Comparison of ENCODE assay signal across 8 cellular contexts in genomic region chr21:41767606-41768370, GRCh38. TPM values are rescaled to one million over a fixed set of nuclear protein-coding genes. Genes with fewer than 3 reads are reported as not detected.
DNase-seq lines count a peak whose midpoint lies in the region; ATAC-seq and TF ChIP-seq lines count a peak whose summit lies in the region.

No MANE protein-coding gene starts in this region.

- H2AFZ ChIP-seq in hepatocyte, result no peak overlapping the region

- peak overlapping the region; percentile 80 for H3K4me3 Mint-ChIP-seq in activated T-cell treated with anti-CD3 and anti-CD28 coated beads, Interleukin-2, amount 50 U/mL, for 4 hours
- peak overlapping the region; percentile 84 for H3K4me3 Mint-ChIP-seq in T-helper 17 cell

- intact Hi-C loops in stomach (cut with DNase I; ENCODE audit: low total_unique reads), result no loop called here

- WGBS in hepatocyte (ENCODE audit: low lambda C conversion rate, missing lambda C conversion rate), result 5% methylated on average over 25 of the region's 25 CpGs
- 3 to 5% (median 4%) methylated on average over 25 of the region's 25 CpGs for WGBS in stomach, 5 donors

- no peak for DNase-seq in activated T-cell treated with anti-CD3 and anti-CD28 coated beads, Interleukin-2, amount 50 U/mL, for 4 hours
- no peak for DNase-seq in activated T-cell treated with anti-CD3 and anti-CD28 coated beads for 4 hours
- DNase-seq in T-helper 17 cell, result no peak
- peak; percentile 49 for DNase-seq in hepatocyte (ENCODE audit: low spot score)
- DNase-seq in stomach, result no peak
- DNase-seq in D341Med (ENCODE audit: low spot score), result no peak

- H3K36me3 ChIP-seq in hepatocyte (replicated peaks; ENCODE audit: insufficient read depth, low read depth) (no peaks in the 10 kb centered on the region), stomach (no peaks in the 10 kb centered on the region)

- H3K27me3 ChIP-seq in hepatocyte (peaks cover 17% of the 10 kb centered on the region), stomach (peaks cover 7 to 100% (median 44%) of the 10 kb centered on the region in 3 donors)

- H3K27me3 Mint-ChIP-seq in activated T-cell treated with anti-CD3 and anti-CD28 coated beads, Interleukin-2, amount 50 U/mL, for 4 hours (ENCODE audit: low read depth), result peaks cover 71% of the 10 kb centered on the region
- peaks cover 87% of the 10 kb centered on the region for H3K27me3 Mint-ChIP-seq in T-helper 17 cell

- no peak for TF ChIP-seq POLR2A in stomach (IDR thresholded peaks at IDR 0.05)

- H3K36me3 Mint-ChIP-seq in activated T-cell treated with anti-CD3 and anti-CD28 coated beads, Interleukin-2, amount 50 U/mL, for 4 hours (ENCODE audit: insufficient read depth), result no peaks in the 10 kb centered on the region
- no peaks in the 10 kb centered on the region for H3K36me3 Mint-ChIP-seq in T-helper 17 cell (ENCODE audit: low read depth)

- no peaks in the 10 kb centered on the region for H3K9me3 Mint-ChIP-seq in activated T-cell treated with anti-CD3 and anti-CD28 coated beads, Interleukin-2, amount 50 U/mL, for 4 hours

- H3K79me2 ChIP-seq in hepatocyte, result peaks cover 40% of the 10 kb centered on the region

- TF ChIP-seq CTCF in hepatocyte (IDR thresholded peaks at IDR 0.05; ENCODE audit: poor library complexity), result no peak
- TF ChIP-seq CTCF in stomach (IDR thresholded peaks at IDR 0.05), result no peak

- peak overlapping the region; percentile 70 for H3K4me2 ChIP-seq in hepatocyte

- H3K27ac Mint-ChIP-seq in T-helper 17 cell, result peak overlapping the region; percentile 45

- H3K4me1 ChIP-seq in hepatocyte (ENCODE audit: insufficient read depth), result peaks cover 19% of the 10 kb centered on the region
- peaks cover 31 to 56% (median 47%) of the 10 kb centered on the region in 4 donors for H3K4me1 ChIP-seq in stomach

- peak overlapping the region; percentile 11 for H3K4me3 ChIP-seq in hepatocyte
- peak overlapping the region; percentile 8 to 51 (median 14) for H3K4me3 ChIP-seq in stomach

- peaks cover 23% of the 10 kb centered on the region for H3K4me1 Mint-ChIP-seq in activated T-cell treated with anti-CD3 and anti-CD28 coated beads, Interleukin-2, amount 50 U/mL, for 4 hours (ENCODE audit: low read depth)
- H3K4me1 Mint-ChIP-seq in T-helper 17 cell, result peaks cover 22% of the 10 kb centered on the region

- peak in 1 of 2 donors; percentile 24 for ATAC-seq in activated T-cell treated with anti-CD3 and anti-CD28 coated beads, Interleukin-2, amount 50 U/mL, for 4 hours
- peak; percentile 45 for ATAC-seq in T-helper 17 cell
- ATAC-seq in GM19467 (IDR thresholded peaks at IDR 0.05; ENCODE audit: unreplicated experiment), result no peak
- ATAC-seq in HG03439 (IDR thresholded peaks at IDR 0.05; ENCODE audit: unreplicated experiment), result no peak

- H3K27ac ChIP-seq in hepatocyte, result peak overlapping the region; percentile 85
- peak overlapping the region; percentile 49 to 95 (median 85) for H3K27ac ChIP-seq in stomach

- H4K20me1 ChIP-seq in hepatocyte (ENCODE audit: insufficient read depth, poor library complexity, severe bottlenecking), result peaks cover 33% of the 10 kb centered on the region

- H3K9me3 ChIP-seq in T-helper 17 cell (ENCODE audit: control insufficient read depth, low read length, poor library complexity, severe bottlenecking) (no peaks in the 10 kb centered on the region), hepatocyte (ENCODE audit: low read depth) (no peaks in the 10 kb centered on the region), stomach (no peaks in the 10 kb centered on the region)

- no peaks in the 10 kb centered on the region for H3K9me2 ChIP-seq in hepatocyte (replicated peaks; ENCODE audit: insufficient read depth)

- TF ChIP-seq EP300 in stomach (IDR thresholded peaks at IDR 0.05), result no peak

RNA-seq across cellular contexts. Expression of gene RIPK4, which starts 0.9 kb away (rescaled TPM):
- under 1 TPM; 0.13 to 0.20 (median 0.19) TPM for total RNA-seq in activated T-cell treated with anti-CD3 and anti-CD28 coated beads, Interleukin-2, amount 50 U/mL, for 4 hours
- total RNA-seq in T-helper 17 cell (under 1 TPM; 0.37 to 0.50 TPM), hepatocyte (19.7 and 32.8 TPM in 2 replicates), stomach (10 to 100 TPM in 4 of 5 donors, 1 to 10 TPM in 1; 9.0 to 36.2 (median 13.2) TPM)
- polyA plus RNA-seq in hepatocyte (28.1 and 31.0 TPM in 2 replicates), stomach (10 to 100 TPM in 2 of 3 donors, 1 to 10 TPM in 1; 8.7 to 37.6 (median 29.2) TPM)

Comparison
In these comparisons a context has a peak if more than half of its experiments do, and no peak if none do; other contexts are left out.
1. RNA of gene RIPK4, which starts 0.9 kb away (total RNA-seq): 19.7 to 32.8 TPM in hepatocyte and 9.0 to 36.2 TPM in stomach; 0.37 to 0.50 TPM in T-helper 17 cell and 0.13 to 0.20 TPM in activated T-cell treated with anti-CD3 and anti-CD28 coated beads, Interleukin-2, amount 50 U/mL, for 4 hours; every median in the first group is over 4 times any median in the second.